8 cellular contexts compared by ENCODE assay signal in the genomic region with DNA sequence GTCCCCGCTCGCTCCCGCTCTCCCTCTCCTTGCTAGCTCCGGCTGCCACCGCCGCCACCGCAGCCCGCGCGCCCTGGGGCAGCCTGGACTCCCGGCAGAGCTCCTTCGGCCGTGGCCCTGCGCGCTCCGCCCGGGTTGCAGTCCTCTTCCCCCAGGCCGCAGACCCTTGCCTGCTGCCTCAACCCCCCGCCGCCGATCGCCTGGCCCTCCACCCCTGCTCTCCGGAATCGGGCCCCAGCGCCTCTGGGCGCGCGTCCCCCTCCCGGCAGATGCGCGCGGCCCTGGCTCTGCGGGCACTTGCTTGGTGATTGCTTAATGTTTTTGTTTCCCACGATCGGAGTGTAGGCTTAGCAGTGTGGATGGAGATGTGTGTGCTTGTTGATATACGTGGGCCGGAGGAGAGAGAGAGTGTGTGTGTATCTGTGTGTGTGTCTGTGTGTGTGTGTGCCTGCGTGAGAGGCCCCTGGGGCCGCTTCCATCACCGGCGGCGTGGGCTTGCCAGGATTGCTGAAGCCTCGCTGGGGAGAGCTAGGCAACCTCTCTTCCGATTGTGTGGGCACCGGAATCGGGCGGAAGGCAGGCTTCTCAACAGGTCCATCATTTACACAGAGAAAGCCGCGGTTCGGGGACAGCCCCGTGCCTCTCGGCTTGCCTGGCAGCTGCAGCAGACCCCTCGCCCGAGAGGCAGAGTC. TPM values are rescaled to one million over a fixed set of nuclear protein-coding genes. Genes with fewer than 3 reads are reported as not detected.
A peak's percentile ranks its signal among the peaks of the same experiment; 100 is the strongest.
DNase-seq lines count a peak whose midpoint lies in the region; ATAC-seq and TF ChIP-seq lines count a peak whose summit lies in the region.

No MANE protein-coding gene starts in this region.

- H3K4me3 Mint-ChIP-seq in activated naive CD4-positive, alpha-beta T cell treated with anti-CD3 and anti-CD28 coated beads, Interleukin-2, amount 10 ng/mL, durations not matched to agents 7 days and 5 days, result peak overlapping the region; percentile 47

- H3K9me3 ChIP-seq in right cardiac atrium (ENCODE audit: control insufficient read depth, low read length), result no peaks in the 10 kb centered on the region

- H3K36me3 ChIP-seq in BJ (ENCODE audit: control insufficient read depth, insufficient read depth, low read length), result no peaks in the 10 kb centered on the region

- H3K4me3 ChIP-seq in BJ (ENCODE audit: low read depth, low read length) (peak overlapping the region; percentile 43), right cardiac atrium (ENCODE audit: low read length) (peak overlapping the region; percentile 71), skeletal muscle cell (ENCODE audit: low read depth, low read length) (peak overlapping the region; percentile 31)

- POLR2A ChIA-PET in BJ (lab: Charles Lee), result no interaction called here

- peaks cover 25% of the 10 kb centered on the region for H3K4me1 Mint-ChIP-seq in activated naive CD4-positive, alpha-beta T cell treated with anti-CD3 and anti-CD28 coated beads, Interleukin-2, amount 10 ng/mL, durations not matched to agents 7 days and 5 days

- H3K4me1 ChIP-seq in right cardiac atrium (ENCODE audit: control insufficient read depth, insufficient read depth, low read length), result peaks cover 1% of the 10 kb centered on the region

- DNase-seq in BJ (ENCODE audit: low read depth), result no peak
- peak; percentile 32 for DNase-seq in M059J (ENCODE audit: low read depth)
- DNase-seq in activated naive CD4-positive, alpha-beta T cell treated with anti-CD3 and anti-CD28 coated beads, Interleukin-2, amount 10 ng/mL, durations not matched to agents 7 days and 5 days, result peak; percentile 26
- peak in 2 of 3 donors; percentile 33 to 65 for DNase-seq in right cardiac atrium
- DNase-seq in skeletal muscle cell (ENCODE audit: low read depth), result peak; percentile 56
- no peak for DNase-seq in NCI-H1694 treated with DMSO at 0.1 percent for 48 hours (lab: John Stamatoyannopoulos, UW)

- peaks cover 88% of the 10 kb centered on the region for H3K27me3 Mint-ChIP-seq in activated naive CD4-positive, alpha-beta T cell treated with anti-CD3 and anti-CD28 coated beads, Interleukin-2, amount 10 ng/mL, durations not matched to agents 7 days and 5 days

- no peak overlapping the region for H3K27ac ChIP-seq in right cardiac atrium (ENCODE audit: low read length)

- CTCF ChIA-PET in BJ (lab: Yijun Ruan, JAX), result interaction anchor here (0.8 to 7.8 kb wide), 9 partner anchors 13 to 336 kb away, joined by 3 to 95 read pairs (median 4); no protein-coding TSS in a partner anchor
- CTCF ChIA-PET in activated naive CD4-positive, alpha-beta T cell treated with anti-CD3 and anti-CD28 coated beads, Interleukin-2, amount 10 ng/mL, durations not matched to agents 7 days and 5 days (lab: Charles Lee), result interaction anchor here (0.8 kb wide), 1 partner anchor 233 kb away, joined by 3 read pairs; no protein-coding TSS in a partner anchor

- H3K27ac Mint-ChIP-seq in activated naive CD4-positive, alpha-beta T cell treated with anti-CD3 and anti-CD28 coated beads, Interleukin-2, amount 10 ng/mL, durations not matched to agents 7 days and 5 days, result no peak overlapping the region

- intact Hi-C loops in right cardiac atrium (cut with DNase I), result loop anchor here in 3 of 4 donors (5.0 to 10.0 kb wide), 5 partner anchors 168 to 738 kb away; no protein-coding TSS in a partner anchor

- H3K36me3 Mint-ChIP-seq in activated naive CD4-positive, alpha-beta T cell treated with anti-CD3 and anti-CD28 coated beads, Interleukin-2, amount 10 ng/mL, durations not matched to agents 7 days and 5 days, result no peaks in the 10 kb centered on the region

- ATAC-seq in right cardiac atrium (peak; percentile 9 to 20), GM21529 (IDR thresholded peaks at IDR 0.05; ENCODE audit: unreplicated experiment) (no peak), GM21825 (IDR thresholded peaks at IDR 0.05; ENCODE audit: unreplicated experiment) (no peak)

- TF ChIP-seq CTCF in BJ (IDR thresholded peaks at IDR 0.05; ENCODE audit: insufficient read depth, low read depth, low read length), result no peak

- 1% methylated on average over 54 of the region's 54 CpGs for WGBS in right cardiac atrium

- H3K9me3 Mint-ChIP-seq in activated naive CD4-positive, alpha-beta T cell treated with anti-CD3 and anti-CD28 coated beads, Interleukin-2, amount 10 ng/mL, durations not matched to agents 7 days and 5 days, result no peaks in the 10 kb centered on the region

- H3K27me3 ChIP-seq in BJ (ENCODE audit: control insufficient read depth, insufficient read depth, low read length), result peaks cover 26% of the 10 kb centered on the region
- H3K27me3 ChIP-seq in right cardiac atrium (ENCODE audit: control insufficient read depth, insufficient read depth), result no peaks in the 10 kb centered on the region

RNA-seq across cellular contexts. Expression of a gene that starts 0.9 kb away (rescaled TPM):
- 3.3 and 3.9 TPM in 2 replicates for polyA plus RNA-seq in BJ (2011; rRNA removed)
- 2.9 and 5.1 TPM in 2 replicates for polyA minus RNA-seq in BJ (2011; rRNA and poly(A)+ RNA removed)
- total RNA-seq in M059J (2014; rRNA removed; shearing (Covaris generic)), result 0.94 and 0.96 TPM in 2 replicates
- 1 to 10 TPM; 1.4 to 2.5 (median 2.0) TPM for total RNA-seq in right cardiac atrium
- polyA plus RNA-seq in right cardiac atrium, result 2.4 TPM

Comparison
In these comparisons a context has a peak if more than half of its experiments do, and no peak if none do; other contexts are left out.
1. DNase-seq: peak in M059J (single experiment), activated naive CD4-positive, alpha-beta T cell treated with anti-CD3 and anti-CD28 coated beads, Interleukin-2, amount 10 ng/mL, durations not matched to agents 7 days and 5 days (single experiment), right cardiac atrium (2 of 3) and skeletal muscle cell (single experiment); none in BJ (single experiment) and NCI-H1694 treated with DMSO at 0.1 percent for 48 hours (single experiment).
2. ATAC-seq: peak in right cardiac atrium (2 of 2); none in GM21529 (single experiment) and GM21825 (single experiment).
3. Peak in every context shown above with its lines, with median percentiles within 50 percentile points of each other: H3K4me3 ChIP-seq.